8 cellular contexts compared by ENCODE assay signal in genomic region chr19:49443366-49444099, GRCh38. TPM values are rescaled to one million over a fixed set of nuclear protein-coding genes. Genes with fewer than 3 reads are reported as not detected.
A peak's percentile ranks its signal among the peaks of the same experiment; 100 is the strongest.
DNase-seq lines count a peak whose midpoint lies in the region; ATAC-seq and TF ChIP-seq lines count a peak whose summit lies in the region.

No MANE protein-coding gene starts in this region.

- peaks cover 0 to 35% (median 17%) of the 10 kb centered on the region in 11 experiments; a peak in 10 of 22 replicates for H4K20me1 ChIP-seq in BLaER1 treated with 17β-estradiol and CSF1 and Interleukin-3, amounts not matched to agents 10 nM and 100 nM

- TF ChIP-seq CTCF in colonic mucosa (IDR thresholded peaks at IDR 0.05) = peak; percentile 72

- H3K27me3 ChIP-seq in BLaER1 treated with 17β-estradiol and CSF1 and Interleukin-3, amounts not matched to agents 10 nM and 100 nM = peaks cover 40 to 44% (median 41%) of the 10 kb centered on the region in 11 experiments
- peaks cover 13% of the 10 kb centered on the region for H3K27me3 ChIP-seq in colonic mucosa

- H3K9me3 ChIP-seq in BLaER1 treated with 17β-estradiol and CSF1 and Interleukin-3, amounts not matched to agents 10 nM and 100 nM (replicated peaks in 1 of 11) = no peaks in the 10 kb centered on the region
- no peaks in the 10 kb centered on the region for H3K9me3 ChIP-seq in colonic mucosa

- H3K4me2 ChIP-seq in BLaER1 treated with 17β-estradiol and CSF1 and Interleukin-3, amounts not matched to agents 10 nM and 100 nM = peak overlapping the region; percentile 78 to 98 (median 94)

- intact Hi-C loops in colonic mucosa (cut with DNase I) = loop anchor here (2.0 kb wide), 1 partner anchor 51 kb away; no protein-coding TSS in a partner anchor

- peak overlapping the region; percentile 63 to 77 (median 74) for H3K9ac ChIP-seq in BLaER1 treated with 17β-estradiol and CSF1 and Interleukin-3, amounts not matched to agents 10 nM and 100 nM
- H3K9ac ChIP-seq in colonic mucosa (ENCODE audit: low read depth in 2 of 2, low read length in 2 of 2) = peak overlapping the region; percentile 63 to 68

- H3K4me3 ChIP-seq in BLaER1 treated with 17β-estradiol and CSF1 and Interleukin-3, amounts not matched to agents 10 nM and 100 nM = peak overlapping the region; percentile 62 to 77 (median 68)
- H3K4me3 ChIP-seq in colonic mucosa = peak overlapping the region; percentile 79

- peaks cover 54 to 67% (median 57%) of the 10 kb centered on the region in 10 experiments for H3K4me1 ChIP-seq in BLaER1 treated with 17β-estradiol and CSF1 and Interleukin-3, amounts not matched to agents 10 nM and 100 nM
- H3K4me1 ChIP-seq in colonic mucosa = no peaks in the 10 kb centered on the region

- DNase-seq in NCI-H524 (lab: John Stamatoyannopoulos, UW) = peak; percentile 97 to 99
- DNase-seq in activated CD4-positive, alpha-beta T cell treated with anti-CD3 and anti-CD28 coated beads for 4 hours = peak; percentile 92
- DNase-seq in colonic mucosa = peak; percentile 95
- peak; percentile 98 for DNase-seq in left kidney (ENCODE audit: low read depth, low spot score)
- peak; percentile 93 for DNase-seq in stimulated activated CD4-positive, alpha-beta T cell treated with anti-CD3 and anti-CD28 coated beads, Interleukin-1b, Interleukin-23, amount 100 ng/mL, for 4 hours (ENCODE audit: low read depth in 2 of 2)

- peak overlapping the region in 10 of 11 experiments; percentile 4 to 67 (median 51); a peak in 20 of 22 replicates for H3K27ac ChIP-seq in BLaER1 treated with 17β-estradiol and CSF1 and Interleukin-3, amounts not matched to agents 10 nM and 100 nM
- peak overlapping the region; percentile 72 for H3K27ac ChIP-seq in colonic mucosa

- peaks cover 13 to 27% (median 21%) of the 10 kb centered on the region in 11 experiments; a peak in 21 of 22 replicates for H3K36me3 ChIP-seq in BLaER1 treated with 17β-estradiol and CSF1 and Interleukin-3, amounts not matched to agents 10 nM and 100 nM
- no peaks in the 10 kb centered on the region for H3K36me3 ChIP-seq in colonic mucosa

- ATAC-seq in GM19351 (IDR thresholded peaks at IDR 0.05; ENCODE audit: unreplicated experiment) (peak; percentile 77), HG03469 (IDR thresholded peaks at IDR 0.05; ENCODE audit: unreplicated experiment) (peak; percentile 46)

RNA-seq across cellular contexts. Expression of gene SLC17A7, which starts 2.2 kb away (rescaled TPM):
- under 1 TPM; 0.21 to 0.25 TPM for total RNA-seq in colonic mucosa

RNA-seq across cellular contexts. Expression of gene PIH1D1, which starts 8.1 kb away (rescaled TPM):
- total RNA-seq in colonic mucosa = 100 to 1,000 TPM in 1 of 2 donors, 10 to 100 TPM in 1; 80.8 to 103 TPM

RNA-seq across cellular contexts. Expression of gene ALDH16A1, which starts 9.5 kb away (rescaled TPM):
- 10 to 100 TPM; 22.6 to 57.9 TPM for total RNA-seq in colonic mucosa

RNA-seq across cellular contexts. Expression of gene GFY, which starts 18.3 kb away (rescaled TPM):
- total RNA-seq in colonic mucosa = not detected

RNA-seq across cellular contexts. Expression of gene PTH2, which starts 20.3 kb away (rescaled TPM):
- total RNA-seq in colonic mucosa = not detected

Comparison
In these comparisons a context has a peak if more than half of its experiments do, and no peak if none do; other contexts are left out.
1. Peak in every context shown above with its lines: DNase-seq, ATAC-seq, H3K4me3 ChIP-seq and H3K27ac ChIP-seq.